ENCODE assay signal across 8 cellular contexts in genomic region chr9:6757132-6757987, GRCh38. TPM values are rescaled to one million over a fixed set of nuclear protein-coding genes. Genes with fewer than 3 reads are reported as not detected.
DNase-seq lines count a peak whose midpoint lies in the region; ATAC-seq and TF ChIP-seq lines count a peak whose summit lies in the region.

Gene KDM4C (plus strand): TSS chr9:6757973. CDS start chr9:6792989, 35,016 bp downstream.

- DNase-seq in G401 (ENCODE audit: low spot score) (peak; percentile 94), HAP-1 (ENCODE audit: low spot score in 2 of 2) (peak; percentile 59 to 85), MG63 (peak; percentile 85), SIG-M5 (lab: John Stamatoyannopoulos, UW) (peak; percentile 79), foreskin keratinocyte (peak; percentile 91 to 95), stromal cell of bone marrow (ENCODE audit: low read depth) (peak; percentile 91)
- DNase-seq in activated naive CD4-positive, alpha-beta T cell treated with Interleukin-2 at 50 U/mL for 16 hours = peak; percentile 94

- no peak for TF ChIP-seq CTCF in foreskin keratinocyte (conservative IDR thresholded peaks at IDR 0.05)

- ATAC-seq in foreskin keratinocyte = peak; percentile 84

- H3K27ac ChIP-seq in foreskin keratinocyte = peak within 1 kb of the TSS; percentile 76

- no peaks in the 10 kb centered on the region for H3K9me3 ChIP-seq in HAP-1
- no peaks in the 10 kb centered on the region for H3K9me3 ChIP-seq in MG63
- H3K9me3 ChIP-seq in neuron (ENCODE audit: low read length) = no peaks in the 10 kb centered on the region

- H3K36me3 ChIP-seq in HAP-1 (replicated peaks) (no peaks in the 10 kb centered on the region; the same call in 1 of the 2 replicates), MG63 (no peaks in the 10 kb centered on the region), neuron (ENCODE audit: insufficient read depth, low read length) (no peaks in the 10 kb centered on the region)

- H3K4me3 ChIP-seq in HAP-1 (peak within 1 kb of the TSS; percentile 80), MG63 (peak within 1 kb of the TSS; percentile 69), neuron (ENCODE audit: low read length) (peak within 1 kb of the TSS; percentile 58)

- H3K4me1 ChIP-seq in HAP-1 (peaks cover 8% of the 10 kb centered on the region), foreskin keratinocyte (peaks cover 5% of the 10 kb centered on the region), neuron (ENCODE audit: insufficient read depth, low read length) (peaks cover 14% of the 10 kb centered on the region)

- in situ Hi-C loops in G401 (cut with HindIII; ENCODE audit: low sequenced_read_pairs) (no loop called here), HAP-1 (cut with MboI; ENCODE audit: low sequenced_read_pairs) (no loop called here)

- peak within 1 kb of the TSS; percentile 53 for H2AFZ ChIP-seq in neuron (ENCODE audit: low read depth, low read length)

- no peaks in the 10 kb centered on the region for H3K27me3 ChIP-seq in HAP-1 (ENCODE audit: low read depth)
- no peaks in the 10 kb centered on the region for H3K27me3 ChIP-seq in MG63
- no peaks in the 10 kb centered on the region for H3K27me3 ChIP-seq in foreskin keratinocyte
- H3K27me3 ChIP-seq in neuron (ENCODE audit: insufficient read depth, low read length) = no peaks in the 10 kb centered on the region

RNA-seq across cellular contexts. Expression of gene KDM4C, which starts in this region (rescaled TPM):
- total RNA-seq in G401 (2014; rRNA removed; shearing (Covaris generic)) = 9.3 and 12.7 TPM in 2 replicates
- total RNA-seq in MG63 (2014; rRNA removed; shearing (Covaris generic); ENCODE audit: low replicate concordance) = 1.8 and 9.7 TPM in 2 replicates
- 12.1 and 12.2 TPM in 2 replicates for total RNA-seq in foreskin keratinocyte
- 3.0 and 3.2 TPM in 2 replicates for polyA plus RNA-seq in foreskin keratinocyte

Comparison
In these comparisons a context has a peak if more than half of its experiments do, and no peak if none do; other contexts are left out.
1. Peak in every context shown above with its lines: DNase-seq, ATAC-seq, H3K4me3 ChIP-seq and H3K27ac ChIP-seq.